In the genomic region with DNA sequence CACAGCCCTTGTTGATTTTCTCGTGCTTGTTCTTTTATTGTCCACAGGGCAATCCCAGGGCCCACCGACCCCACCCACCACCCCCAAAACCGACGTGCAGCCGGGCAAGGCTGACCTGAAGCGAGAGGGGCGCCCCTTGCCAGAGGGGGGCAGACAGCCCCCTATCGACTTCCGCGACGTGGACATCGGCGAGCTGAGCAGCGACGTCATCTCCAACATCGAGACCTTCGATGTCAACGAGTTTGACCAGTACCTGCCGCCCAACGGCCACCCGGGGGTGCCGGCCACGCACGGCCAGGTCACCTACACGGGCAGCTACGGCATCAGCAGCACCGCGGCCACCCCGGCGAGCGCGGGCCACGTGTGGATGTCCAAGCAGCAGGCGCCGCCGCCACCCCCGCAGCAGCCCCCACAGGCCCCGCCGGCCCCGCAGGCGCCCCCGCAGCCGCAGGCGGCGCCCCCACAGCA, we compare ENCODE assay signal across 1 cellular context.
TF ChIP-seq lines count a peak whose summit lies in the region.

No MANE protein-coding gene starts in this region.

TF ChIP-seq in IMR-90, 13 proteins besides CTCF, POLR2A, EP300 and RAD21:
- TF ChIP-seq CHD1 (IDR thresholded peaks at IDR 0.05; ENCODE audit: low read depth, low read length) (no peak), SMC3 (IDR thresholded peaks at IDR 0.05; ENCODE audit: low read depth, low read length) (no peak), MAFK (IDR thresholded peaks at IDR 0.05; ENCODE audit: low read depth, low read length) (no peak), NFE2L2 (IDR thresholded peaks at IDR 0.05; ENCODE audit: low read depth, low read length) (no peak), MXI1 (IDR thresholded peaks at IDR 0.05; ENCODE audit: borderline replicate concordance, low read depth, low read length) (no peak), MAZ (IDR thresholded peaks at IDR 0.05; ENCODE audit: borderline replicate concordance, low read depth, low read length) (no peak), FOS (IDR thresholded peaks at IDR 0.05; ENCODE audit: low read depth, low read length) (no peak), CEBPB (IDR thresholded peaks at IDR 0.05; ENCODE audit: low read depth, low read length) (no peak)
- TF ChIP-seq, protein P1, sequence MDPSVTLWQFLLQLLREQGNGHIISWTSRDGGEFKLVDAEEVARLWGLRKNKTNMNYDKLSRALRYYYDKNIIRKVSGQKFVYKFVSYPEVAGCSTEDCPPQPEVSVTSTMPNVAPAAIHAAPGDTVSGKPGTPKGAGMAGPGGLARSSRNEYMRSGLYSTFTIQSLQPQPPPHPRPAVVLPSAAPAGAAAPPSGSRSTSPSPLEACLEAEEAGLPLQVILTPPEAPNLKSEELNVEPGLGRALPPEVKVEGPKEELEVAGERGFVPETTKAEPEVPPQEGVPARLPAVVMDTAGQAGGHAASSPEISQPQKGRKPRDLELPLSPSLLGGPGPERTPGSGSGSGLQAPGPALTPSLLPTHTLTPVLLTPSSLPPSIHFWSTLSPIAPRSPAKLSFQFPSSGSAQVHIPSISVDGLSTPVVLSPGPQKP (IDR thresholded peaks at IDR 0.05; ENCODE audit: borderline replicate concordance, low read depth, low read length) = no peak
